ENCODE assay signal across 13 cellular contexts in genomic region chr22:43337385-43337784, GRCh38. TPM values are rescaled to one million over a fixed set of nuclear protein-coding genes. Genes with fewer than 3 reads are reported as not detected.
"Had no signal": no experiment of that assay in that cellular context is flagged by ENCODE, and none has a peak within 500 bp of the region (broad histone marks: within the 10 kb centered on the region; RNA-seq: fewer than 3 reads in every experiment).

No MANE protein-coding gene starts in this region.

- H3K4me3 ChIP-seq: psoas muscle, sigmoid colon, vagina had no signal

- DNase-seq: activated CD4-positive, alpha-beta T cell treated with anti-CD3 and anti-CD28 coated beads, Interleukin-2, amount 50 U/mL, for 4 hours; activated CD4-positive, CD25-positive, alpha-beta regulatory T cell treated with anti-CD3 and anti-CD28 coated beads, Interleukin-2, amount 50 U/mL, for 72 hours; activated gamma-delta T cell; activated naive CD8-positive, alpha-beta T cell treated with anti-CD3 and anti-CD28 coated beads for 36 hours; activated T-cell treated with anti-CD3 and anti-CD28 coated beads, Interleukin-2, amount 50 U/mL, for 48 hours; dermis blood vessel endothelial cell; glutamatergic neuron; occipital lobe; psoas muscle; sigmoid colon; stimulated activated CD4-positive, alpha-beta T cell treated with anti-CD3 and anti-CD28 coated beads, Interleukin-4, amount 100 ng/mL, for 24 hours had no signal

- H3K27me3 ChIP-seq: vagina had no signal

- ATAC-seq: psoas muscle had no signal

- H3K27ac ChIP-seq: psoas muscle, vagina had no signal

- H3K9me3 ChIP-seq: psoas muscle, sigmoid colon, vagina had no signal

- H3K4me1 ChIP-seq: psoas muscle had no signal

- H3K36me3 ChIP-seq: sigmoid colon, vagina had no signal

RNA-seq across cellular contexts. Expression of gene SCUBE1, which starts 5.8 kb away (rescaled TPM):
- total RNA-seq: dermis blood vessel endothelial cell, epithelial cell of proximal tubule had no signal
